Comparison of ENCODE assay signal across 25 cellular contexts in the genomic region with DNA sequence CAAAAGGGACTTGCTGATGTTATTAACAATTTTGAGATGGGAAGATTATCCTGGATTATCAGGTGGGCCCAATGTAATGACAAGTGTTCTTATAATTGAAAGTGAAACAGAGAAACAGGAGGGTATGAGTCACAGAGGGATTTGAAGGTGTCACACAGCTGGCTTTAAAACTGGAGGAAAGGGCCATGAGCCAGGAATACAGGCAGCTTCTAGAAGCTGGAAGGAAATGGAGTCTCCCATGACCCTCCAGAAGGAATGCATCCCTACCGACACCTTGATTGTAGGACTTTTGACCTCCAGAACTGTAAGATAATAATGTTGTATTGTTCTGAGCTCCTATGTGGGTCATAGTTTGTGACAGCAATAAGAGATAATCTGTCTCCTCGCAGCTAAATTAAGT.
DNase-seq lines count a peak whose midpoint lies in the region; ATAC-seq, FAIRE-seq and TF ChIP-seq lines count a peak whose summit lies in the region.
"Had no signal": no experiment of that assay in that cellular context is flagged by ENCODE, and none has a peak within 500 bp of the region (broad histone marks: within the 10 kb centered on the region; RNA-seq: fewer than 3 reads in every experiment).

No MANE protein-coding gene starts in this region.

- intact Hi-C loops in PC-3 (cut with micrococcal nuclease) (no loop called here), head of caudate nucleus (cut with DNase I) (no loop called here)

- H3K4me1 ChIP-seq in PC-3 (ENCODE audit: insufficient read depth, low read length) (peaks cover 7% of the 10 kb centered on the region), small intestine (ENCODE audit: control insufficient read depth in 2 of 2, insufficient read depth in 1 of 2, low read depth in 1 of 2, low read length in 1 of 2) (no peaks in the 10 kb centered on the region)
- H3K4me1 ChIP-seq: neural progenitor cell, right atrium auricular region, upper lobe of left lung had no signal

- DNase-seq in NCI-H82 (lab: John Stamatoyannopoulos, UW) = peak; percentile 40
- no peak for DNase-seq in NCI-H82 treated with DMSO at 0.1 percent for 48 hours (lab: John Stamatoyannopoulos, UW; ENCODE audit: unreplicated experiment)
- peak; percentile 29 for DNase-seq in PC-3
- peak; percentile 20 for DNase-seq in epithelial cell of prostate (ENCODE audit: low read depth, low spot score)
- DNase-seq in small intestine = peak; percentile 54
- DNase-seq in head of caudate nucleus = no peak
- DNase-seq in NCI-H2171 treated with DMSO at 0.1 percent for 48 hours (lab: John Stamatoyannopoulos, UW) = no peak
- DNase-seq: 8988T; activated CD4-positive, alpha-beta T cell treated with anti-CD3 and anti-CD28 coated beads for 48 hours; activated CD8-positive, alpha-beta memory T cell treated with anti-CD3 and anti-CD28 coated beads, Interleukin-2, amount 50 U/mL, for 4 hours; DMS 273 treated with DMSO at 0.1 percent for 48 hours; heart left ventricle; islet precursor cell; NCI-H1092 treated with DMSO at 0.1 percent for 48 hours; NCI-H2107; NCI-H69; upper lobe of left lung had no signal

- H3K79me2 ChIP-seq in PC-3 (ENCODE audit: low read length) = no peaks in the 10 kb centered on the region

- no peaks in the 10 kb centered on the region for H3F3A ChIP-seq in PC-3 (ENCODE audit: low read length, unreplicated experiment)

- H3K27ac ChIP-seq in PC-3 (ENCODE audit: low read length) (no peak overlapping the region), epithelial cell of prostate (no peak overlapping the region), small intestine (ENCODE audit: low read depth in 1 of 2, low read length in 1 of 2) (no peak overlapping the region)
- H3K27ac ChIP-seq: BLaER1, heart left ventricle, neural progenitor cell, right atrium auricular region, upper lobe of left lung had no signal

- POLR2A ChIA-PET in PC-3 (lab: Charles Lee; ENCODE audit: unreplicated experiment) = no interaction called here

- WGBS in small intestine, 3 donors = 25 to 53% (median 34%) methylated on average over 2 of the region's 2 CpGs

- peak overlapping the region; percentile 23; the same call in 1 of the 2 replicates for H3K4me2 ChIP-seq in PC-3 (ENCODE audit: low read length)
- H3K4me2 ChIP-seq: BLaER1, neural progenitor cell had no signal

- H4K20me1 ChIP-seq in PC-3 (ENCODE audit: low read length) = no peaks in the 10 kb centered on the region
- H4K20me1 ChIP-seq: BLaER1 had no signal

- H3K27me3 ChIP-seq in PC-3 (ENCODE audit: low read length) (no peaks in the 10 kb centered on the region), small intestine (ENCODE audit: control insufficient read depth in 2 of 2, insufficient read depth in 2 of 2, low read length in 2 of 2) (no peaks in the 10 kb centered on the region)
- H3K27me3 ChIP-seq: BLaER1, heart left ventricle, neural progenitor cell, right atrium auricular region, upper lobe of left lung had no signal

- no peaks in the 10 kb centered on the region for H3K9me2 ChIP-seq in PC-3 (replicated peaks; ENCODE audit: low read length)

- no peak for FAIRE-seq in small intestine (lab: Jason Lieb, UNC)
- FAIRE-seq: astrocyte, GM18507 had no signal

- no peak overlapping the region for H2AFZ ChIP-seq in PC-3 (ENCODE audit: low read length)
- H2AFZ ChIP-seq: neural progenitor cell had no signal

- H3K9me3 ChIP-seq in PC-3 (ENCODE audit: low read length) = no peaks in the 10 kb centered on the region
- no peaks in the 10 kb centered on the region for H3K9me3 ChIP-seq in small intestine (ENCODE audit: control insufficient read depth, low read depth)
- H3K9me3 ChIP-seq: BLaER1, heart left ventricle, right atrium auricular region, upper lobe of left lung had no signal

- H3K36me3 ChIP-seq in PC-3 (ENCODE audit: low read depth, low read length) (no peaks in the 10 kb centered on the region), small intestine (ENCODE audit: control insufficient read depth in 2 of 2, insufficient read depth in 2 of 2, low read length in 2 of 2) (no peaks in the 10 kb centered on the region)
- H3K36me3 ChIP-seq: BLaER1, neural progenitor cell, right atrium auricular region, upper lobe of left lung had no signal

- no peak for TF ChIP-seq CTCF in PC-3 (conservative IDR thresholded peaks at IDR 0.05; ENCODE audit: low read depth, low read length)

- no peak overlapping the region for H3K4me3 ChIP-seq in PC-3 (ENCODE audit: low read length)
- no peak overlapping the region for H3K4me3 ChIP-seq in small intestine (ENCODE audit: low read depth in 1 of 2, low read length in 2 of 2)
- H3K4me3 ChIP-seq: BLaER1, heart left ventricle, neural progenitor cell, right atrium auricular region, upper lobe of left lung had no signal

- BruUV-seq in PC-3 (replicated peaks; lab: Mats Ljungman, UMichigan) = no TSS peak

- 0 out of 2 replicates have a peak, but pooled peaks have one; percentile 35 for ATAC-seq in PC-3
- ATAC-seq in HG02759 (IDR thresholded peaks at IDR 0.05; ENCODE audit: unreplicated experiment) = no peak
- ATAC-seq: esophagus mucosa, Panc1 had no signal

- CTCF ChIA-PET in PC-3 (lab: Charles Lee) = no interaction called here

- H3K9ac ChIP-seq in PC-3 (ENCODE audit: low read length) = no peak overlapping the region
- H3K9ac ChIP-seq: BLaER1, neural progenitor cell had no signal

Comparison
In these comparisons a context has a peak if more than half of its experiments do, and no peak if none do; other contexts are left out.
1. DNase-seq: peak in NCI-H82 (single experiment), PC-3 (single experiment), epithelial cell of prostate (single experiment) and small intestine (single experiment); none in NCI-H82 treated with DMSO at 0.1 percent for 48 hours (single experiment), head of caudate nucleus (0 of 42) and NCI-H2171 treated with DMSO at 0.1 percent for 48 hours (single experiment).